ENCODE assay signal across 10 cellular contexts in the genomic region with DNA sequence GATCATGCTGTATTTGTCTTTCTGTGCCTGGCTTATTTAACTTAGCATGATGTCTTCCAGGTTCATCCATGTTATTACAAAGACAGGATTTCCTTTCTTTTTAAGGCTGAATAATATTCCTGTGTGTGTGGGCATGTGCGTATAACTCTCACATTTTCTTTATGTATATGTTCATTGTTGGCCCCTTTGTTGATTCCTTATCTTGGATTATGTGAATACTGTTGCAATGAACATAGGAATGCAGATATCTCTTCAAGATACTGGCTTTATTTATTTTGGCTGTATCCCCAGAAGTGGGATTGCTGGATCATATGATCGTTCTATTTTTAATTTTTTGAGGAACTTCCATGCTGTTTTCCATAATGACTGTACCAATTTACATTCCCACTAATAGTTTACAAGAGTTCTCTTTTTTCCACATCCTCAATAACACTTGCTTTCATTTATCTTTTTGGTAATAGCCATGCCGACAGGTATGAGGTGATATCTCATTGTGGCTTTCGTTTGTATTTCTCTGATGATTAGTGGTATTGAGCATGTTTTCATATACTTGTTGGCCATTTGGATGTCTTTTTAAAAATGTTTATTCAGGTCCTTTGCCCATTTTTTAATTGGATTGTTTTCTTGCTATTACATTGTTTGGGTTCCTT. TPM values are rescaled to one million over a fixed set of nuclear protein-coding genes. Genes with fewer than 3 reads are reported as not detected.
A peak's percentile ranks its signal among the peaks of the same experiment; 100 is the strongest.
DNase-seq lines count a peak whose midpoint lies in the region; ATAC-seq and TF ChIP-seq lines count a peak whose summit lies in the region.
"Had no signal": no experiment of that assay in that cellular context is flagged by ENCODE, and none has a peak within 500 bp of the region (broad histone marks: within the 10 kb centered on the region; RNA-seq: fewer than 3 reads in every experiment).

No MANE protein-coding gene starts in this region.

- WGBS in mesenchymal stem cell = 96% methylated on average over 4 of the region's 4 CpGs

- TF ChIP-seq CTCF in AG09309 (IDR thresholded peaks at IDR 0.05; ENCODE audit: control insufficient read depth, insufficient read depth, low read depth, low read length, missing control alignments) = no peak
- TF ChIP-seq CTCF in LNCaP clone FGC (IDR thresholded peaks at IDR 0.05; ENCODE audit: control insufficient read depth, extremely low read depth, insufficient read depth) = no peak

- peaks cover 3% of the 10 kb centered on the region for H3K79me1 ChIP-seq in mesenchymal stem cell (replicated peaks; ENCODE audit: low read length, poor library complexity, severe bottlenecking)

- no peak overlapping the region for H2BK5ac ChIP-seq in mesenchymal stem cell (ENCODE audit: low read depth, low read length, poor library complexity, severe bottlenecking)

- no peak overlapping the region for H4K8ac ChIP-seq in mesenchymal stem cell (ENCODE audit: low read length)

- no peak overlapping the region for H3K14ac ChIP-seq in mesenchymal stem cell (ENCODE audit: low read length in 2 of 2)

- H3K4me1 ChIP-seq in mesenchymal stem cell (ENCODE audit: control insufficient read depth, insufficient read depth, low read depth, low read length) = peaks cover 3% of the 10 kb centered on the region

- H3K27me3 ChIP-seq in mesenchymal stem cell (ENCODE audit: control insufficient read depth in 1 of 2, insufficient read depth in 1 of 2, low read length in 2 of 2) = no peaks in the 10 kb centered on the region

- H3K4me2 ChIP-seq in mesenchymal stem cell (ENCODE audit: low read length, poor library complexity, severe bottlenecking) = no peak overlapping the region

- H2BK15ac ChIP-seq in mesenchymal stem cell (ENCODE audit: low read depth, poor library complexity, severe bottlenecking) = no peak overlapping the region

- H2AK5ac ChIP-seq in mesenchymal stem cell (ENCODE audit: low read length, severe bottlenecking) = no peak overlapping the region

- H2AFZ ChIP-seq in mesenchymal stem cell (ENCODE audit: low read depth, low read length) = no peak overlapping the region

- DNase-seq in AG09309 (ENCODE audit: low read depth) (peak; percentile 29), LNCaP clone FGC (ENCODE audit: low read depth) (peak; percentile 84), dedifferentiated amniotic fluid mesenchymal stem cell (ENCODE audit: extremely low spot score) (peak; percentile 58), mesenchymal stem cell (peak; percentile 64), NCI-H748 (lab: John Stamatoyannopoulos, UW; ENCODE audit: unreplicated experiment) (no peak), activated gamma-delta T cell (lab: John Stamatoyannopoulos, UW) (no peak)
- DNase-seq: activated naive CD8-positive, alpha-beta T cell treated with anti-CD3 and anti-CD28 coated beads, Interleukin-2, amount 10 ng/mL, durations not matched to agents 7 days and 5 days; NCI-H2171 treated with DMSO at 0.1 percent for 48 hours had no signal

- peaks cover 9 to 39% of the 10 kb centered on the region in 2 experiments for H3K36me3 ChIP-seq in mesenchymal stem cell (ENCODE audit: control insufficient read depth in 1 of 2, insufficient read depth in 2 of 2, low read depth in 1 of 2, low read length in 2 of 2)

- ATAC-seq in GM21526 (IDR thresholded peaks at IDR 0.05; ENCODE audit: low FRiP score, unreplicated experiment) (no peak), HG02571 (IDR thresholded peaks at IDR 0.05; ENCODE audit: unreplicated experiment) (no peak)

- no peak overlapping the region for H3K18ac ChIP-seq in mesenchymal stem cell (ENCODE audit: low read depth in 1 of 2, low read length in 2 of 2)

- H3K4ac ChIP-seq in mesenchymal stem cell (ENCODE audit: low read depth in 1 of 2, low read length in 2 of 2) = no peak overlapping the region

- no peak overlapping the region for H4K91ac ChIP-seq in mesenchymal stem cell (ENCODE audit: low read length)

- H3K4me3 ChIP-seq in AG09309 (ENCODE audit: control insufficient read depth, low read depth, low read length) (no peak overlapping the region), LNCaP clone FGC (ENCODE audit: low read depth, low read length) (peak overlapping the region; percentile 1; the same call in 1 of the 2 replicates), mesenchymal stem cell (ENCODE audit: insufficient read depth in 1 of 2, low read depth in 1 of 2, low read length in 2 of 2) (peak overlapping the region in 1 of 2 experiments; percentile 46)

- H3K9me3 ChIP-seq in mesenchymal stem cell (ENCODE audit: control insufficient read depth, low read length) = no peaks in the 10 kb centered on the region

- H3K9ac ChIP-seq in mesenchymal stem cell (ENCODE audit: low read length) = peak overlapping the region; percentile 18

- H3K23ac ChIP-seq in mesenchymal stem cell (ENCODE audit: low read length in 2 of 2) = no peak overlapping the region

- no peak overlapping the region for H2BK120ac ChIP-seq in mesenchymal stem cell (ENCODE audit: low read depth, low read length)

- no peak overlapping the region for H2BK12ac ChIP-seq in mesenchymal stem cell (ENCODE audit: low read length in 2 of 2)

- H3K27ac ChIP-seq in mesenchymal stem cell (ENCODE audit: low read length, poor library complexity, severe bottlenecking) = peak overlapping the region; percentile 2

RNA-seq across cellular contexts. Expression of a gene that starts 38.0 kb away (rescaled TPM):
- polyA plus RNA-seq in mesenchymal stem cell (2013, experiment 1 of 2) = 10.4 TPM
- 9.7 TPM for polyA plus RNA-seq in mesenchymal stem cell (2013, experiment 2 of 2)

RNA-seq across cellular contexts. Expression of a gene that starts 50.2 kb away (rescaled TPM):
- polyA plus RNA-seq in mesenchymal stem cell (2013, experiment 1 of 2) = 14.8 TPM
- 14.6 TPM for polyA plus RNA-seq in mesenchymal stem cell (2013, experiment 2 of 2)

Comparison
In these comparisons a context has a peak if more than half of its experiments do, and no peak if none do; other contexts are left out.
1. DNase-seq: peak in AG09309 (single experiment), LNCaP clone FGC (single experiment), dedifferentiated amniotic fluid mesenchymal stem cell (single experiment) and mesenchymal stem cell (single experiment); none in NCI-H748 (single experiment) and activated gamma-delta T cell (single experiment).